In the genomic region with DNA sequence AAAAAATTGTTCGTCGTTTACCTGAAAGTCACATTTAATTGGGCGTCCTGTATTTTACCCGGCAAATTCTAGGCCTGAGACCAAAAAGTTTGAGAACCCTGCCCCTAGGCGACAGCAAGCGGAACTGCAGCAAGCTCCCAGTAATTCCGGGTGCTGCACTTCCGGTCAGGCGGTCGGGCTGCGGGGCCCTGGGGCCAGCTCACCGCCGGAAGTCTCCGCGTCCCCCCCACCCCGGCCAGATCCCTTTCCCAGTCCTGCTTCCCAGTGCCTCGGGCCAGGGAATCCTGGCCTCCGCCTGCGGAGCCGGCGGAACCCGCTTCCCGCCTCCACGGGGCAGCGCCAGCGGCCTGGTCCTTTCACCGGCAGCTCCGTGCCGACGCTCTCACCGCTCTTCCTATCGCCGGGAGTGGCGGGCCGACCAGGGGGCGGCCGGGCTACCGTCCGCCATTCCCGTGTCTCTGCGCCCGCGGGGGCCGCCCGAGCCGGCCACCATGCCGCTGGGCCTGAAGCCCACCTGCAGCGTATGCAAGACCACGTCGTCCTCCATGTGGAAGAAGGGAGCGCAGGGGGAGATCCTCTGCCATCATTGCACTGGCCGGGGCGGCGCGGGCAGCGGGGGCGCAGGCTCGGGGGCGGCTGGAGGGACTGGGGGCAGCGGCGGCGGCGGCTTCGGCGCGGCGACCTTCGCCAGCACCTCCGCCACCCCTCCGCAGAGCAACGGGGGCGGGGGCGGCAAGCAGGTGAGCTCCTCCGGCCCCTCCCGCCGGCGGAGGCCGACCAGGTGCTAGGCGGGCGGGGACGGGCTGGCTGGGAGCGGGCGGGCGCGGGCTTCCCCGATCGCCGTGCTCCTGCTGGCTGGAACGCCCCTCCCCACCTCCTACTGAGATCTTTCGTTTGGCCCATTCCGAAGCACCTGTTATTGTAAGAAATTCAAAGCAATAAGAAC, we compare ENCODE assay signal across 8 cellular contexts. TPM values are rescaled to one million over a fixed set of nuclear protein-coding genes. Genes with fewer than 3 reads are reported as not detected.
DNase-seq lines count a peak whose midpoint lies in the region; ATAC-seq and TF ChIP-seq lines count a peak whose summit lies in the region.

A gene with protein sequence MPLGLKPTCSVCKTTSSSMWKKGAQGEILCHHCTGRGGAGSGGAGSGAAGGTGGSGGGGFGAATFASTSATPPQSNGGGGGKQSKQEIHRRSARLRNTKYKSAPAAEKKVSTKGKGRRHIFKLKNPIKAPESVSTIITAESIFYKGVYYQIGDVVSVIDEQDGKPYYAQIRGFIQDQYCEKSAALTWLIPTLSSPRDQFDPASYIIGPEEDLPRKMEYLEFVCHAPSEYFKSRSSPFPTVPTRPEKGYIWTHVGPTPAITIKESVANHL (plus strand): TSS at position 244 of the 946 bp plus-strand sequence. CDS start 248 bp downstream, at position 492.

- H3K79me2 ChIP-seq in osteoblast (ENCODE audit: insufficient read depth, low read length) = peaks cover 42% of the 10 kb centered on the region

- peaks cover 3% of the 10 kb centered on the region for H4K20me1 ChIP-seq in osteoblast (ENCODE audit: insufficient read depth, low read length)

- H3K4me3 Mint-ChIP-seq in activated naive CD8-positive, alpha-beta T cell = peak within 1 kb of the TSS; percentile 92

- peak within 1 kb of the TSS; percentile 81 for H3K4me2 ChIP-seq in osteoblast (ENCODE audit: insufficient read depth, low read length)

- H3K27me3 Mint-ChIP-seq in activated naive CD8-positive, alpha-beta T cell = no peaks in the 10 kb centered on the region

- H3K4me1 ChIP-seq in osteoblast (ENCODE audit: insufficient read depth, low read length) (peaks cover 7% of the 10 kb centered on the region), thoracic aorta (ENCODE audit: control insufficient read depth in 1 of 2, low read depth in 2 of 2) (peaks cover 3 to 4% of the 10 kb centered on the region in 2 donors)

- peak within 1 kb of the TSS; percentile 78 for H3K27ac ChIP-seq in osteoblast (ENCODE audit: low read depth, low read length)
- H3K27ac ChIP-seq in thoracic aorta = peak within 1 kb of the TSS; percentile 87 to 93

- no peaks in the 10 kb centered on the region for H3K27me3 ChIP-seq in osteoblast (ENCODE audit: insufficient read depth, low read length)
- no peaks in the 10 kb centered on the region for H3K27me3 ChIP-seq in thoracic aorta (replicated peaks; ENCODE audit: insufficient read depth)

- ATAC-seq in HG02610 (IDR thresholded peaks at IDR 0.05; ENCODE audit: unreplicated experiment) = peak; percentile 88
- peak; percentile 96 for ATAC-seq in thoracic aorta (ENCODE audit: insufficient number of reproducible peaks, low FRiP score, low read depth)

- H3K36me3 Mint-ChIP-seq in activated naive CD8-positive, alpha-beta T cell = no peaks in the 10 kb centered on the region

- H3K36me3 ChIP-seq in osteoblast (ENCODE audit: insufficient read depth, low read length) = peaks cover 29% of the 10 kb centered on the region
- peaks cover 12% of the 10 kb centered on the region for H3K36me3 ChIP-seq in thoracic aorta

- H3K27ac Mint-ChIP-seq in activated naive CD8-positive, alpha-beta T cell = peak within 1 kb of the TSS; percentile 96

- peaks cover 22% of the 10 kb centered on the region for H3K4me1 Mint-ChIP-seq in activated naive CD8-positive, alpha-beta T cell (ENCODE audit: low read depth)

- TF ChIP-seq CTCF in GM12864 (IDR thresholded peaks at IDR 0.05; ENCODE audit: low read depth, low read length, missing control alignments) = peak; percentile 91
- TF ChIP-seq CTCF in osteoblast (IDR thresholded peaks at IDR 0.05; ENCODE audit: extremely low read depth, low read depth, low read length) = peak; percentile 92
- peak; percentile 92 for TF ChIP-seq CTCF in thoracic aorta (IDR thresholded peaks at IDR 0.05)

- H3K9me3 Mint-ChIP-seq in activated naive CD8-positive, alpha-beta T cell (ENCODE audit: low read depth) = no peaks in the 10 kb centered on the region

- H2AFZ ChIP-seq in osteoblast (ENCODE audit: low read length) = peak within 1 kb of the TSS; percentile 86

- peak within 1 kb of the TSS; percentile 98 for H3K4me3 ChIP-seq in GM12864 (ENCODE audit: low read depth, low read length)
- peak within 1 kb of the TSS; percentile 93 for H3K4me3 ChIP-seq in osteoblast (ENCODE audit: insufficient read depth, low read length)
- H3K4me3 ChIP-seq in thoracic aorta = peak within 1 kb of the TSS; percentile 97

- DNase-seq in GM12864 (ENCODE audit: low read depth) = peak; percentile 75
- DNase-seq in NCI-H1092 (lab: John Stamatoyannopoulos, UW) = peak; percentile 94
- DNase-seq in SKM-1 treated with dmso at 0.1 percent for 144 hours (lab: John Stamatoyannopoulos, UW; ENCODE audit: unreplicated experiment) = peak; percentile 86
- peak; percentile 93 for DNase-seq in glomerular visceral epithelial cell (ENCODE audit: extremely low spot score)
- peak; percentile 98 for DNase-seq in osteoblast (ENCODE audit: insufficient read length, low spot score, missing footprints)
- peak; percentile 62 for DNase-seq in thoracic aorta (ENCODE audit: low spot score)

- no peaks in the 10 kb centered on the region for H3K9me3 ChIP-seq in osteoblast (ENCODE audit: low read depth, low read length)
- H3K9me3 ChIP-seq in thoracic aorta = no peaks in the 10 kb centered on the region

RNA-seq across cellular contexts. Expression of the gene that starts here (rescaled TPM):
- total RNA-seq in osteoblast = 42.7 and 51.3 TPM in 2 replicates
- total RNA-seq in thoracic aorta = 10 to 100 TPM; 44.0 to 72.3 TPM

Comparison
In these comparisons a context has a peak if more than half of its experiments do, and no peak if none do; other contexts are left out.
1. Peak in every context shown above with its lines: DNase-seq, ATAC-seq, H3K4me3 ChIP-seq and H3K27ac ChIP-seq.